In the genomic region with DNA sequence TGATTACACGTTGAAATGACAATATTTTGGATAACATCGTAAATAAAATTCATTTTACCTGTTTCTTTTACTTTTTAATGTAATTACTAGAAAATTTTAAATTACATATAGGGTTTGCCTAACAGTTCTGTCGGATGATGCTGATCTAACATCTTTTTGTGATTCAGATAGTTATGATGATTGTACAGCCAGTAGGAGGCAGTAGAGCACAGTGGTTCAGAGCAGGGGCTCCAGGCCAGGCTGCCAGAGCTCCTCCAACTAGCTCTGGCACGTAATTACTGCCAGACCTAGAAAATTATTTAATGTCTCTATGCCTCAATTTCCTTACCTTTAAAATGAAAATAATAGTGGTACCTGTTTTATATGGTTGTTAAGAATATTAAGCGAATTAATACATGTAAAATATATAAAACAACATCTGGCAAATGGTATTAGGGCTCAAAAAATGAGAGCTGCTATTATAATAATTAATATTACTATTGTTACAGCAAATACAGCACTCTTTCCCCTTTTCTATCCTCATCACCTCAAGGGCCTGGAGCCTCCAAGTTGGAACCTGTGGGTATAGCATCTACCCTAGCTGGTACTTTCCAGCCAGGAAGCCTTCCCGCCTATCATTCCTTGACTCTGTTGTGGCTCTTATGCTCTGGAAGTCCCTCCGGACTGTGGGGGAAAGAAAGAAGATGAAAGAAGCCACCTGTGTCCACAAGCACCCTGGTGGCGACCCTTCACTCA, we compare ENCODE assay signal across 1 cellular context.
TF ChIP-seq lines count a peak whose summit lies in the region.

No MANE protein-coding gene starts in this region.

TF ChIP-seq in HCT116, 20 proteins besides CTCF, POLR2A, EP300 and RAD21 (continued from another document):
- TF ChIP-seq, protein P1, sequence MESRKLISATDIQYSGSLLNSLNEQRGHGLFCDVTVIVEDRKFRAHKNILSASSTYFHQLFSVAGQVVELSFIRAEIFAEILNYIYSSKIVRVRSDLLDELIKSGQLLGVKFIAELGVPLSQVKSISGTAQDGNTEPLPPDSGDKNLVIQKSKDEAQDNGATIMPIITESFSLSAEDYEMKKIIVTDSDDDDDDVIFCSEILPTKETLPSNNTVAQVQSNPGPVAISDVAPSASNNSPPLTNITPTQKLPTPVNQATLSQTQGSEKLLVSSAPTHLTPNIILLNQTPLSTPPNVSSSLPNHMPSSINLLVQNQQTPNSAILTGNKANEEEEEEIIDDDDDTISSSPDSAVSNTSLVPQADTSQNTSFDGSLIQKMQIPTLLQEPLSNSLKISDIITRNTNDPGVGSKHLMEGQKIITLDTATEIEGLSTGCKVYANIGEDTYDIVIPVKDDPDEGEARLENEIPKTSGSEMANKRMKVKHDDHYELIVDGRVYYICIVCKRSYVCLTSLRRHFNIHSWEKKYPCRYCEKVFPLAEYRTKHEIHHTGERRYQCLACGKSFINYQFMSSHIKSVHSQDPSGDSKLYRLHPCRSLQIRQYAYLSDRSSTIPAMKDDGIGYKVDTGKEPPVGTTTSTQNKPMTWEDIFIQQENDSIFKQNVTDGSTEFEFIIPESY (IDR thresholded peaks at IDR 0.05; ENCODE audit: extremely low read depth, insufficient replicate concordance, low read length) = no peak
- no peak for TF ChIP-seq JUND (IDR thresholded peaks at IDR 0.05)
- TF ChIP-seq EGR1 (IDR thresholded peaks at IDR 0.05; ENCODE audit: low read depth) = no peak
- TF ChIP-seq SP1 (IDR thresholded peaks at IDR 0.05; ENCODE audit: low read depth) = no peak
- TF ChIP-seq ZNF274 (IDR thresholded peaks at IDR 0.05; ENCODE audit: low read depth, low read length) = no peak
- TF ChIP-seq POLR2AphosphoS5 (IDR thresholded peaks at IDR 0.05; ENCODE audit: low read depth, low read length) = no peak
- no peak for TF ChIP-seq REST (IDR thresholded peaks at IDR 0.05; ENCODE audit: low read depth)
- TF ChIP-seq, protein P2, sequence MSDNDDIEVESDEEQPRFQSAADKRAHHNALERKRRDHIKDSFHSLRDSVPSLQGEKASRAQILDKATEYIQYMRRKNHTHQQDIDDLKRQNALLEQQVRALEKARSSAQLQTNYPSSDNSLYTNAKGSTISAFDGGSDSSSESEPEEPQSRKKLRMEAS (IDR thresholded peaks at IDR 0.05) = no peak
- TF ChIP-seq ZFX (IDR thresholded peaks at IDR 0.05) = no peak
